ENCODE assay signal across 1 cellular context in the genomic region with DNA sequence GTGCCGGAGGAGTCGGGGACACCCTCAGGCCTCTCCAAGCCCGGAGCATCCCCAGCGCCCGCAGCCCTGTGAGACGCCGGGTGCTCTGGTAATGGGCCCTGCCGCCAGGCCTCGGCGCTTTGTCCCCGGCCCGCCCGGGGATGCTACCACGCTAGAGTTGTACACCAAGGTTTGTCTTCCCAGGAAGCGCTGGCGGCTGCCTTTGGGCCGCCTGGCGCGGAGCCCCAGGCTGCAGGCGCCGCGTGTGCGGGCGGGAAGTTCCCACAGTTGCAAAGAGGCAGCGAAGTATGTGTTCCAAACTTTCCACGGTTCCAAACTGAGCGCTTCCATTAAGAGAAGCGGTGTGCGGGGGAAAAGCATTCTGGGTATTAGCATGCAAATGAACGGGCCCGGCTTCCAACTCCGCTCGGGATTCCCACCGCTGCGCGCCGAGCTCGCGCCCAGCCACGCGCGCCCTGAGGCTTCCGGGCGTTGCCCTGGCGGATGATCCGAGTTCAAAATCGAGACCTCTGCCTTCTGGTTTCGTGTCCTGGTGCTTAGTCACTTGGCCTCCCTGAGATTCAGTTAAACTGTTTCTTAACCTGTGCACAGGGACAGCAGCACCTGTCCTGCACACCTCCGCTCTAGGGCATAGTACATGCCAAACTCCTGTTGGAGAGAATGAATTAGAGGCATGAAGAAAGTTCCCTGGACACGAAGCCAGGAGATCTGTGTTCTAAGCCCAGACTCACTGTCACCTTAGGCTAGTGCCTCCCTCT.
TF ChIP-seq lines count a peak whose summit lies in the region.

No MANE protein-coding gene starts in this region.

TF ChIP-seq in Ishikawa, 13 proteins besides CTCF, POLR2A, EP300 and RAD21 (continued from another document):
- TF ChIP-seq FOXM1 (IDR thresholded peaks at IDR 0.05; ENCODE audit: borderline replicate concordance, low read depth): no peak
- no peak for TF ChIP-seq CEBPB (IDR thresholded peaks at IDR 0.05)
